8 cellular contexts compared by ENCODE assay signal in genomic region chr9:92763721-92764380, GRCh38. TPM values are rescaled to one million over a fixed set of nuclear protein-coding genes. Genes with fewer than 3 reads are reported as not detected.
DNase-seq lines count a peak whose midpoint lies in the region; ATAC-seq and TF ChIP-seq lines count a peak whose summit lies in the region.

No MANE protein-coding gene starts in this region.

- CTCF ChIA-PET in activated CD8-positive, alpha-beta T cell treated with anti-CD3 and anti-CD28 coated beads, Interleukin-2, amount 10 ng/mL, durations not matched to agents 7 days and 5 days (lab: Charles Lee): interaction anchor here (0.6 to 2.8 kb wide), 5 partner anchors 45 to 93 kb away, joined by 3 to 10 read pairs (median 3); no protein-coding TSS in a partner anchor

- H3K36me3 ChIP-seq in Loucy (ENCODE audit: insufficient read depth, low read length): no peaks in the 10 kb centered on the region
- H3K36me3 ChIP-seq in osteoblast (ENCODE audit: insufficient read depth, low read length): no peaks in the 10 kb centered on the region

- H3K27ac ChIP-seq in osteoblast (ENCODE audit: low read depth, low read length): peak overlapping the region; percentile 53

- POLR2A ChIA-PET in activated CD8-positive, alpha-beta T cell treated with anti-CD3 and anti-CD28 coated beads, Interleukin-2, amount 10 ng/mL, durations not matched to agents 7 days and 5 days (lab: Charles Lee): interaction anchor here (0.6 to 2.0 kb wide), 2 partner anchors 94 to 1556 kb away, joined by 3 to 9 read pairs; partner anchors contain the start of gene IPPK

- peak overlapping the region; percentile 94 for H3K4me3 Mint-ChIP-seq in activated CD8-positive, alpha-beta T cell treated with anti-CD3 and anti-CD28 coated beads, Interleukin-2, amount 10 ng/mL, durations not matched to agents 7 days and 5 days

- no peaks in the 10 kb centered on the region for H3K9me3 ChIP-seq in Loucy (ENCODE audit: insufficient read depth, low read depth, low read length)
- no peaks in the 10 kb centered on the region for H3K9me3 ChIP-seq in osteoblast (ENCODE audit: low read depth, low read length)

- H3K27ac Mint-ChIP-seq in activated CD8-positive, alpha-beta T cell treated with anti-CD3 and anti-CD28 coated beads, Interleukin-2, amount 10 ng/mL, durations not matched to agents 7 days and 5 days: peak overlapping the region; percentile 81

- H4K20me1 ChIP-seq in Loucy (ENCODE audit: insufficient read depth, low read length, poor library complexity, severe bottlenecking) (peaks cover 55% of the 10 kb centered on the region), osteoblast (ENCODE audit: insufficient read depth, low read length) (peaks cover 42% of the 10 kb centered on the region)

- H3K36me3 Mint-ChIP-seq in activated CD8-positive, alpha-beta T cell treated with anti-CD3 and anti-CD28 coated beads, Interleukin-2, amount 10 ng/mL, durations not matched to agents 7 days and 5 days (ENCODE audit: low read depth): peaks cover 3% of the 10 kb centered on the region

- TF ChIP-seq CTCF in Loucy (conservative IDR thresholded peaks at IDR 0.05; ENCODE audit: low read length) (no peak), fibroblast of mammary gland (conservative IDR thresholded peaks at IDR 0.05; ENCODE audit: control insufficient read depth, insufficient read depth, low read depth, low read length) (no peak), osteoblast (IDR thresholded peaks at IDR 0.05; ENCODE audit: extremely low read depth, low read depth, low read length) (no peak)

- no peaks in the 10 kb centered on the region for H3K9me2 ChIP-seq in Loucy (replicated peaks; ENCODE audit: low read depth, low read length)

- DNase-seq in NCI-H1092 treated with DMSO at 0.1 percent for 48 hours (lab: John Stamatoyannopoulos, UW) (peak; percentile 19), NCI-H1092 (lab: John Stamatoyannopoulos, UW) (no peak), fibroblast of mammary gland (ENCODE audit: low read depth) (peak; percentile 18), osteoblast (ENCODE audit: insufficient read length, low spot score, missing footprints) (peak; percentile 94)
- peak; percentile 56 for DNase-seq in activated CD8-positive, alpha-beta T cell treated with anti-CD3 and anti-CD28 coated beads, Interleukin-2, amount 10 ng/mL, durations not matched to agents 7 days and 5 days

- peaks cover 47% of the 10 kb centered on the region for H3K4me1 Mint-ChIP-seq in activated CD8-positive, alpha-beta T cell treated with anti-CD3 and anti-CD28 coated beads, Interleukin-2, amount 10 ng/mL, durations not matched to agents 7 days and 5 days (ENCODE audit: low read depth)

- no peak for ATAC-seq in activated CD8-positive, alpha-beta T cell treated with anti-CD3 and anti-CD28 coated beads, Interleukin-2, amount 10 ng/mL, durations not matched to agents 7 days and 5 days
- no peak for ATAC-seq in GM19452 (IDR thresholded peaks at IDR 0.05; ENCODE audit: unreplicated experiment)
- no peak for ATAC-seq in GM21723 (IDR thresholded peaks at IDR 0.05; ENCODE audit: unreplicated experiment)

- no peaks in the 10 kb centered on the region for H3K9me3 Mint-ChIP-seq in activated CD8-positive, alpha-beta T cell treated with anti-CD3 and anti-CD28 coated beads, Interleukin-2, amount 10 ng/mL, durations not matched to agents 7 days and 5 days (ENCODE audit: insufficient read depth)

- peaks cover 51% of the 10 kb centered on the region for H3K4me1 ChIP-seq in Loucy (ENCODE audit: insufficient read depth, low read length, poor library complexity, severe bottlenecking)
- H3K4me1 ChIP-seq in osteoblast (ENCODE audit: insufficient read depth, low read length): peaks cover 14% of the 10 kb centered on the region

- peak overlapping the region; percentile 99 for H3K4me2 ChIP-seq in Loucy (ENCODE audit: low read depth, low read length, poor library complexity, severe bottlenecking)
- H3K4me2 ChIP-seq in osteoblast (ENCODE audit: insufficient read depth, low read length): peak overlapping the region; percentile 92

- H3F3A ChIP-seq in Loucy (ENCODE audit: low read depth): 0 out of 2 replicates have a peak, but pooled peaks cover 2% of the 10 kb centered on the region

- peak overlapping the region; percentile 89 for H3K9ac ChIP-seq in Loucy (ENCODE audit: low read depth, low read length, poor library complexity, severe bottlenecking)

- H3K27me3 Mint-ChIP-seq in activated CD8-positive, alpha-beta T cell treated with anti-CD3 and anti-CD28 coated beads, Interleukin-2, amount 10 ng/mL, durations not matched to agents 7 days and 5 days (ENCODE audit: low read depth): no peaks in the 10 kb centered on the region

- peak overlapping the region; percentile 70 for H2AFZ ChIP-seq in Loucy (ENCODE audit: low read length)
- peak overlapping the region; percentile 78 for H2AFZ ChIP-seq in osteoblast (ENCODE audit: low read length)

- H3K4me3 ChIP-seq in Loucy (ENCODE audit: low read length, poor library complexity, severe bottlenecking): peak overlapping the region; percentile 92
- H3K4me3 ChIP-seq in fibroblast of mammary gland (ENCODE audit: control insufficient read depth, low read depth, low read length): peak overlapping the region; percentile 90
- peak overlapping the region; percentile 94 for H3K4me3 ChIP-seq in osteoblast (ENCODE audit: insufficient read depth, low read length)

- H3K27me3 ChIP-seq in Loucy (ENCODE audit: insufficient read depth, low read length, poor library complexity, severe bottlenecking) (no peaks in the 10 kb centered on the region), osteoblast (ENCODE audit: insufficient read depth, low read length) (no peaks in the 10 kb centered on the region)

- H3K79me2 ChIP-seq in Loucy (ENCODE audit: insufficient read depth, low read length) (peaks cover 57% of the 10 kb centered on the region), osteoblast (ENCODE audit: insufficient read depth, low read length) (peaks cover 57% of the 10 kb centered on the region)

RNA-seq across cellular contexts. Expression of gene BICD2, which starts 0.8 kb away (rescaled TPM):
- total RNA-seq in activated CD8-positive, alpha-beta T cell treated with anti-CD3 and anti-CD28 coated beads, Interleukin-2, amount 10 ng/mL, durations not matched to agents 7 days and 5 days: 10 to 100 TPM; 31.9 to 32.5 TPM
- 31.8 and 33.3 TPM in 2 replicates for total RNA-seq in osteoblast
